In genomic region chrX:155251391-155251790, GRCh38 we compare ENCODE assay signal across 7 cellular contexts.
"Had no signal": no experiment of that assay in that cellular context is flagged by ENCODE, and none has a peak within 500 bp of the region (broad histone marks: within the 10 kb centered on the region; RNA-seq: fewer than 3 reads in every experiment).

No MANE protein-coding gene starts in this region.

- ATAC-seq: GM12878 had no signal

- DNase-seq: GDM1, GF-D8 had no signal

- FAIRE-seq: G401.6, GM12878, GM12892, GM18507, GM19239 had no signal

- H3K4me3 ChIP-seq: GM12878 had no signal
